ENCODE assay signal across 13 cellular contexts in the genomic region with DNA sequence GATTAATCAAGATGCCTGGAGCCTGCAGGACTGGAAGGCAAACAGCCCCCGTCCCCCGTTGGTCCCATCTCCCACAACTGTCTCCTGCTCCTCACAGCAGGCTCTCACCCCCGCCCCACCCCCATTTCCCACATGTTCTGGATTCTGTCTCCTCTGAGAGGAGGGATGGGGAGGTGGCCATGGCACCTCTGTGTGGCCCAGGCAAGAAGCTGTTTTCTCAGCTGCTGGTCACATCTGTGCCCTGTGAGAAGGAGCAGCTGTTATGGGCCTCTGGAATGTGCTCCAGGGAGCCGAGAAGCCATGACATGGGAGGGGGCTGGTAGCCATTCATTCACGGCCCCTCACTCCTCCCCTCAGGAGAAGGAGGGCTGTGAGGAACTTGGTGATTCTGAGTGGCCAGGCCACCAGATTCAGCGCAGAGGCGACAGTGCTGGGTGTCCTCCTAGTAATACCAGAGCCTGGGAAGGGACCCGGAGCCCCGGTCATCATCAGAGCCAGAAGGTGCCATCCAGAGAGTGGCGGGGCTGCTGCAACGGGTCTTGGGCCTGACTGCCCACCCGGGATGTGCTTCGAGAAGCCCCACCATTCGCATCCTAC. TPM values are rescaled to one million over a fixed set of nuclear protein-coding genes. Genes with fewer than 3 reads are reported as not detected.
DNase-seq lines count a peak whose midpoint lies in the region; ATAC-seq and TF ChIP-seq lines count a peak whose summit lies in the region.
"Had no signal": no experiment of that assay in that cellular context is flagged by ENCODE, and none has a peak within 500 bp of the region (broad histone marks: within the 10 kb centered on the region; RNA-seq: fewer than 3 reads in every experiment).

No MANE protein-coding gene starts in this region.

- H3K4me2 ChIP-seq in neural progenitor cell (peak overlapping the region; percentile 84), MM.1S (ENCODE audit: low read depth, low read length) (no peak overlapping the region)

- H3K27ac ChIP-seq in Panc1 (ENCODE audit: low read length) (peak overlapping the region; percentile 72), neural progenitor cell (peak overlapping the region; percentile 100), MM.1S (ENCODE audit: low read length) (no peak overlapping the region)

- DNase-seq in AG08396 (ENCODE audit: low spot score) (peak; percentile 55), Panc1 (ENCODE audit: low read depth, low spot score) (no peak), fibroblast of villous mesenchyme (ENCODE audit: low read depth) (no peak), neural progenitor cell (ENCODE audit: low spot score) (peak; percentile 65), MM.1S (no peak), NCI-H2196 treated with DMSO at 0.1 percent for 48 hours (lab: John Stamatoyannopoulos, UW; ENCODE audit: unreplicated experiment) (no peak)
- DNase-seq in stimulated activated CD4-positive, alpha-beta T cell treated with anti-CD3 and anti-CD28 coated beads, Interleukin-4, amount 100 ng/mL, for 1 hour, result no peak
- DNase-seq in stimulated activated naive CD4-positive, alpha-beta T cell treated with Interleukin-2 at 50 U/mL for 16 hours (lab: John Stamatoyannopoulos, UW), result no peak
- DNase-seq: activated CD4-positive, alpha-beta T cell treated with anti-CD3 and anti-CD28 coated beads, Interleukin-2, amount 10 ng/mL, durations not matched to agents 24 days and 14 days; CD4-positive, CD25-positive, alpha-beta regulatory T cell; naive thymus-derived CD8-positive, alpha-beta T cell; NCI-H2107 had no signal

- TF ChIP-seq CTCF in Panc1 (IDR thresholded peaks at IDR 0.05) (no peak), fibroblast of villous mesenchyme (IDR thresholded peaks at IDR 0.05; ENCODE audit: insufficient read depth, low read depth, low read length) (no peak), neural progenitor cell (IDR thresholded peaks at IDR 0.05) (no peak), MM.1S (IDR thresholded peaks at IDR 0.05; ENCODE audit: low read length) (no peak)

- H3F3A ChIP-seq in neural progenitor cell (ENCODE audit: low read depth) (peaks cover 59% of the 10 kb centered on the region), MM.1S (ENCODE audit: insufficient read depth, low read length) (no peaks in the 10 kb centered on the region)

- H3K27me3 Mint-ChIP-seq in neural progenitor cell (ENCODE audit: insufficient read depth, low read depth), result peaks cover 21% of the 10 kb centered on the region

- intact Hi-C loops in Panc1 (cut with micrococcal nuclease; ENCODE audit: unreplicated experiment), result no loop called here

- H3K4me3 ChIP-seq in Panc1 (ENCODE audit: low read depth in 2 of 2, low read length in 2 of 2), result peak overlapping the region; percentile 37 to 57
- peak overlapping the region; percentile 49 for H3K4me3 ChIP-seq in fibroblast of villous mesenchyme (ENCODE audit: low read depth, low read length)
- H3K4me3 ChIP-seq in neural progenitor cell, result peak overlapping the region; percentile 85
- no peak overlapping the region for H3K4me3 ChIP-seq in MM.1S (ENCODE audit: low read length)

- 0 out of 2 replicates have a peak, but pooled peaks have one; percentile 19 for ATAC-seq in Panc1

- CTCF ChIA-PET in Panc1 (lab: Charles Lee), result interaction anchor here (1.1 to 3.6 kb wide), 5 partner anchors 11 to 48 kb away, joined by 4 to 47 read pairs (median 7); no protein-coding TSS in a partner anchor

- POLR2A ChIA-PET in Panc1 (lab: Charles Lee), result interaction anchor here (0.7 kb wide), 1 partner anchor 10 kb away, joined by 3 read pairs; no protein-coding TSS in a partner anchor

- H3K9me3 ChIP-seq in Panc1 (ENCODE audit: control insufficient read depth, insufficient read depth, low read depth, low read length), result no peaks in the 10 kb centered on the region
- no peaks in the 10 kb centered on the region for H3K9me3 ChIP-seq in neural progenitor cell (ENCODE audit: low read depth)
- no peaks in the 10 kb centered on the region for H3K9me3 ChIP-seq in MM.1S (replicated peaks; ENCODE audit: insufficient read depth, low read length)

- peaks cover 4% of the 10 kb centered on the region for H3K9me3 Mint-ChIP-seq in neural progenitor cell
- H3K9me3 Mint-ChIP-seq: activated CD4-positive, alpha-beta T cell treated with anti-CD3 and anti-CD28 coated beads, Interleukin-2, amount 10 ng/mL, durations not matched to agents 24 days and 14 days; CD4-positive, CD25-positive, alpha-beta regulatory T cell; naive thymus-derived CD8-positive, alpha-beta T cell; stimulated activated naive CD8-positive, alpha-beta T cell treated with anti-CD3 and anti-CD28 coated beads, Interleukin-15, Interleukin-2, amounts not matched to agents 100 ng/mL and 50 ng/mL, for 24 hours had no signal

- H2AFZ ChIP-seq in neural progenitor cell (replicated peaks), result no peak overlapping the region
- no peak overlapping the region for H2AFZ ChIP-seq in MM.1S (ENCODE audit: low read length)

- peaks cover 18% of the 10 kb centered on the region for H3K4me1 ChIP-seq in Panc1 (ENCODE audit: control insufficient read depth, insufficient read depth, low read length)
- H3K4me1 ChIP-seq in neural progenitor cell, result peaks cover 44% of the 10 kb centered on the region
- H3K4me1 ChIP-seq in MM.1S (ENCODE audit: low read length), result peaks cover 4% of the 10 kb centered on the region; the same call in 1 of the 2 replicates

- no peaks in the 10 kb centered on the region for H3K36me3 ChIP-seq in Panc1 (ENCODE audit: control insufficient read depth, insufficient read depth, low read length)
- peaks cover 18% of the 10 kb centered on the region for H3K36me3 ChIP-seq in neural progenitor cell
- H3K36me3 ChIP-seq in MM.1S (replicated peaks; ENCODE audit: insufficient read depth, low read length), result no peaks in the 10 kb centered on the region

- H3K79me2 ChIP-seq in neural progenitor cell (ENCODE audit: low read depth) (peaks cover 65% of the 10 kb centered on the region), MM.1S (ENCODE audit: low read length) (no peaks in the 10 kb centered on the region)

- peak overlapping the region; percentile 100 for H3K27ac Mint-ChIP-seq in neural progenitor cell
- H3K27ac Mint-ChIP-seq: activated CD4-positive, alpha-beta T cell treated with anti-CD3 and anti-CD28 coated beads, Interleukin-2, amount 10 ng/mL, durations not matched to agents 24 days and 14 days; CD4-positive, CD25-positive, alpha-beta regulatory T cell; naive thymus-derived CD8-positive, alpha-beta T cell; stimulated activated naive CD8-positive, alpha-beta T cell treated with anti-CD3 and anti-CD28 coated beads, Interleukin-15, Interleukin-2, amounts not matched to agents 100 ng/mL and 50 ng/mL, for 24 hours had no signal

- H3K4me3 Mint-ChIP-seq in neural progenitor cell, result peak overlapping the region; percentile 95
- H3K4me3 Mint-ChIP-seq: activated CD4-positive, alpha-beta T cell treated with anti-CD3 and anti-CD28 coated beads, Interleukin-2, amount 10 ng/mL, durations not matched to agents 24 days and 14 days; CD4-positive, CD25-positive, alpha-beta regulatory T cell; stimulated activated naive CD8-positive, alpha-beta T cell treated with anti-CD3 and anti-CD28 coated beads, Interleukin-15, Interleukin-2, amounts not matched to agents 100 ng/mL and 50 ng/mL, for 24 hours had no signal

- H4K20me1 ChIP-seq in neural progenitor cell (ENCODE audit: low read depth), result peaks cover 58% of the 10 kb centered on the region
- no peaks in the 10 kb centered on the region for H4K20me1 ChIP-seq in MM.1S (ENCODE audit: insufficient read depth, low read length)

- BruUV-seq in Panc1 (replicated peaks; lab: Mats Ljungman, UMichigan), result no TSS peak

- H3K4me1 Mint-ChIP-seq in neural progenitor cell, result peaks cover 58% of the 10 kb centered on the region

- H3K9me2 ChIP-seq in MM.1S (replicated peaks; ENCODE audit: insufficient read depth, low read length), result no peaks in the 10 kb centered on the region

- H3K27me3 ChIP-seq in Panc1 (ENCODE audit: control insufficient read depth, insufficient read depth, low read length) (no peaks in the 10 kb centered on the region), neural progenitor cell (peaks cover 20% of the 10 kb centered on the region), MM.1S (replicated peaks; ENCODE audit: insufficient read depth, low read length) (peaks cover 96% of the 10 kb centered on the region)

- H3K9ac ChIP-seq in neural progenitor cell, result peak overlapping the region; percentile 89
- H3K9ac ChIP-seq in MM.1S (ENCODE audit: low read length), result no peak overlapping the region

- in situ Hi-C loops in Panc1 (cut with HindIII; ENCODE audit: low pct_unique_long_range_greater_than_20kb, low sequenced_read_pairs), result no loop called here

- peaks cover 26% of the 10 kb centered on the region for H3K36me3 Mint-ChIP-seq in neural progenitor cell
- H3K36me3 Mint-ChIP-seq: CD4-positive, CD25-positive, alpha-beta regulatory T cell had no signal

RNA-seq across cellular contexts. Expression of gene NES, which starts 1.4 kb away (rescaled TPM):
- 56.3 TPM for total RNA-seq in Panc1 (2021; ENCODE audit: unreplicated experiment)
- 61.1 TPM for polyA plus RNA-seq in Panc1 (2012; ENCODE audit: insufficient read length)
- 66.4 and 66.9 TPM in 2 replicates for total RNA-seq in fibroblast of villous mesenchyme
- 83.8 and 219 TPM in 2 replicates for total RNA-seq in neural progenitor cell (ENCODE audit: low replicate concordance)
- total RNA-seq: naive thymus-derived CD8-positive, alpha-beta T cell had no signal
- polyA plus RNA-seq: CD4-positive, CD25-positive, alpha-beta regulatory T cell; naive thymus-derived CD8-positive, alpha-beta T cell had no signal

RNA-seq across cellular contexts. Expression of gene CRABP2, which starts 29.6 kb away (rescaled TPM):
- total RNA-seq in Panc1 (2021; ENCODE audit: unreplicated experiment) (1,115 TPM), fibroblast of villous mesenchyme (39.0 and 80.7 TPM in 2 replicates), neural progenitor cell (ENCODE audit: low replicate concordance) (110 and 156 TPM in 2 replicates)
- polyA plus RNA-seq in Panc1 (2012; ENCODE audit: insufficient read length), result 1,502 TPM
- polyA plus RNA-seq: CD4-positive, CD25-positive, alpha-beta regulatory T cell; naive thymus-derived CD8-positive, alpha-beta T cell had no signal

RNA-seq across cellular contexts. Expression of gene BCAN, which starts 33.9 kb away (rescaled TPM):
- 0.57 TPM for total RNA-seq in Panc1 (2021; ENCODE audit: unreplicated experiment)
- 0.51 TPM for polyA plus RNA-seq in Panc1 (2012; ENCODE audit: insufficient read length)
- total RNA-seq in fibroblast of villous mesenchyme, result not detected in 2 replicates
- total RNA-seq in neural progenitor cell (ENCODE audit: low replicate concordance), result 0.46 TPM in 1 of 2 replicates, not detected in the other
- total RNA-seq: activated CD4-positive, alpha-beta T cell treated with anti-CD3 and anti-CD28 coated beads, Interleukin-2, amount 10 ng/mL, durations not matched to agents 24 days and 14 days; CD4-positive, CD25-positive, alpha-beta regulatory T cell; naive thymus-derived CD8-positive, alpha-beta T cell had no signal
- polyA plus RNA-seq: CD4-positive, CD25-positive, alpha-beta regulatory T cell; naive thymus-derived CD8-positive, alpha-beta T cell had no signal

RNA-seq across cellular contexts. Expression of gene METTL25B, which starts 52.5 kb away (rescaled TPM):
- total RNA-seq in Panc1 (2021; ENCODE audit: unreplicated experiment), result 32.8 TPM
- 37.7 TPM for polyA plus RNA-seq in Panc1 (2012; ENCODE audit: insufficient read length)
- total RNA-seq in fibroblast of villous mesenchyme, result 9.0 and 12.5 TPM in 2 replicates
- total RNA-seq in neural progenitor cell (ENCODE audit: low replicate concordance), result 21.4 and 26.5 TPM in 2 replicates

RNA-seq across cellular contexts. Expression of gene ISG20L2, which starts 52.8 kb away (rescaled TPM):
- 40.6 TPM for total RNA-seq in Panc1 (2021; ENCODE audit: unreplicated experiment)
- polyA plus RNA-seq in Panc1 (2012; ENCODE audit: insufficient read length), result 26.9 TPM
- total RNA-seq in fibroblast of villous mesenchyme, result 17.4 and 22.9 TPM in 2 replicates
- total RNA-seq in neural progenitor cell (ENCODE audit: low replicate concordance), result 17.4 and 23.7 TPM in 2 replicates

Comparison
In these comparisons a context has a peak if more than half of its experiments do, and no peak if none do; other contexts are left out.
1. DNase-seq: peak in AG08396 (single experiment) and neural progenitor cell (single experiment); none in Panc1 (single experiment), fibroblast of villous mesenchyme (single experiment), MM.1S (single experiment), stimulated activated CD4-positive, alpha-beta T cell treated with anti-CD3 and anti-CD28 coated beads, Interleukin-4, amount 100 ng/mL, for 1 hour (single experiment), NCI-H2196 treated with DMSO at 0.1 percent for 48 hours (single experiment) and stimulated activated naive CD4-positive, alpha-beta T cell treated with Interleukin-2 at 50 U/mL for 16 hours (single experiment).